ENCODE assay signal across 8 cellular contexts in the genomic region with DNA sequence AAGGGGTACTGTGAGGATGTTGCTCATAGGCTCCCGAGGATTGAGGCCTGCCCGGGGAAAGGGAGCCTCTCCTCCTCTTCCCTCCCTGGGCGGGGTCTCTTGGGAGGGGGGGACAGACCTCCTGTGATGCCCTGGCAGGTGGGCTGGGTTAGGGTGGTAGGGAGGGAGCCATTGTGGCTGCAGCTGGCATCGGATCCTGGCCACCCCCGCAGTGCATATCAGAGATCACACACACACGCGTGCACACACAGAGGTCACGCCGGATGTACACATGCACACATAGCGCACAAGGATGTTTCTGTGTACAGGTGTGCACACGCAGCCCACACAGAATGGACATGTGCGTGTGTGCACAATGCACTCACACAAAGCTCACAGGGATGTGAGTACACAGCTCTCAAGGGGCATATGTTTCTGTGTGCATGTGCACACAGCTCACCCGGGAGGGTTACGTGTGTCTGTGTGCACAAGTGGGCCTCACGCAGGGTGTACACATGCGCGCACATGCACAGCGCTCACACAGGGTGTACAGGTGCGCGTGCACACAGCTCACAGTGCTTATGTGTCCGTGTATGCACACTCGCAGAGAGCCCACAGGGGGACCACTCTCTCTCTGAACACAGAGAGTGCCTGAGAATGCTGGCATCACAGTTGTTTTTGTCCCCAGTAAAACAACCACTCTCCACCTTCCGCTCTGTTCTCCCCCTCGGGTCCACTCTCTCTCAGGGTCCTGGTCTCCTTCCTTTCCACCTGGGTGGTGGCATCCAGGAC. TPM values are rescaled to one million over a fixed set of nuclear protein-coding genes. Genes with fewer than 3 reads are reported as not detected.
DNase-seq lines count a peak whose midpoint lies in the region; ATAC-seq and TF ChIP-seq lines count a peak whose summit lies in the region.

No MANE protein-coding gene starts in this region.

- H3K4me1 ChIP-seq in KMS-11 (ENCODE audit: low read depth, poor library complexity, severe bottlenecking) (peaks cover 16% of the 10 kb centered on the region), ectodermal cell (ENCODE audit: control insufficient read depth, insufficient read depth, low read length) (peaks cover 10% of the 10 kb centered on the region), prostate gland (replicated peaks) (no peaks in the 10 kb centered on the region)

- H3K36me3 ChIP-seq in KMS-11 (ENCODE audit: insufficient read depth) = no peaks in the 10 kb centered on the region
- no peaks in the 10 kb centered on the region for H3K36me3 ChIP-seq in ectodermal cell (ENCODE audit: control insufficient read depth, insufficient read depth, low read length)
- no peaks in the 10 kb centered on the region for H3K36me3 ChIP-seq in prostate gland

- H3K79me2 ChIP-seq in KMS-11 (ENCODE audit: insufficient read depth, low read depth) = no peaks in the 10 kb centered on the region

- no peak overlapping the region for H3K27ac ChIP-seq in KMS-11
- H3K27ac ChIP-seq in ectodermal cell (ENCODE audit: insufficient read depth, low read depth, low read length, poor library complexity, severe bottlenecking) = no peak overlapping the region
- H3K27ac ChIP-seq in prostate gland = no peak overlapping the region

- H3K9ac ChIP-seq in KMS-11 = peak overlapping the region; percentile 38; the same call in 1 of the 2 replicates

- TF ChIP-seq POLR2A in prostate gland (IDR thresholded peaks at IDR 0.05) = no peak

- ATAC-seq in GM18511 (IDR thresholded peaks at IDR 0.05; ENCODE audit: unreplicated experiment) (peak; percentile 14), HG03342 (IDR thresholded peaks at IDR 0.05; ENCODE audit: unreplicated experiment) (no peak)

- no peak for TF ChIP-seq CTCF in KMS-11 (conservative IDR thresholded peaks at IDR 0.05; ENCODE audit: low read depth, low read length)
- peak in 1 of 4 experiments; percentile 27 for TF ChIP-seq CTCF in prostate gland (IDR thresholded peaks at IDR 0.05)
- TF ChIP-seq CTCF in GM13976 (IDR thresholded peaks at IDR 0.05; ENCODE audit: borderline replicate concordance, control extremely low read depth, extremely low read depth, insufficient read depth, missing control alignments) = no peak

- H2AFZ ChIP-seq in KMS-11 (ENCODE audit: low read depth) = peak overlapping the region; percentile 79

- H4K20me1 ChIP-seq in KMS-11 (ENCODE audit: insufficient read depth) = no peaks in the 10 kb centered on the region

- H3K4me3 ChIP-seq in KMS-11 (IDR thresholded peaks at IDR 0.05; ENCODE audit: insufficient read depth, low read depth, low read length) (no peak overlapping the region), ectodermal cell (ENCODE audit: insufficient read depth, low read depth, low read length) (peak overlapping the region; percentile 51), prostate gland (peak overlapping the region; percentile 38 to 42)

- 79 to 82% methylated on average over 23 to 24 of the region's 24 CpGs for WGBS in ectodermal cell, 2 experiments
- WGBS in prostate gland = 78% methylated on average over 24 of the region's 24 CpGs

- H3K27me3 ChIP-seq in KMS-11 (ENCODE audit: insufficient read depth, low read depth) = no peaks in the 10 kb centered on the region
- peaks cover 41% of the 10 kb centered on the region for H3K27me3 ChIP-seq in ectodermal cell (ENCODE audit: control insufficient read depth, insufficient read depth, low read length, poor library complexity, severe bottlenecking)
- H3K27me3 ChIP-seq in prostate gland (replicated peaks; ENCODE audit: insufficient read depth) = no peaks in the 10 kb centered on the region

- no peaks in the 10 kb centered on the region for H3K9me3 ChIP-seq in ectodermal cell (ENCODE audit: control insufficient read depth, low read length)
- no peaks in the 10 kb centered on the region for H3K9me3 ChIP-seq in prostate gland

- DNase-seq in prostate gland (ENCODE audit: low spot score) (no peak), NCI-H69 (lab: John Stamatoyannopoulos, UW) (no peak), NCI-H774 (lab: John Stamatoyannopoulos, UW) (no peak), GM13976 (ENCODE audit: low spot score) (no peak)

- intact Hi-C loops in prostate gland (cut with DNase I) = loop anchor here (5.0 kb wide), 1 partner anchor 170 kb away; no protein-coding TSS in a partner anchor

- in situ Hi-C loops in GM13976 (cut with MboI; ENCODE audit: low sequenced_read_pairs, unreplicated experiment) = loop anchor here (5.0 kb wide), 1 partner anchor 170 kb away; no protein-coding TSS in a partner anchor

- H3K4me2 ChIP-seq in KMS-11 = peak overlapping the region; percentile 8; the same call in 1 of the 2 replicates

RNA-seq across cellular contexts. Expression of gene GJD3, which starts 2.4 kb away (rescaled TPM):
- not detected for polyA plus RNA-seq in ectodermal cell (2013, experiment 1 of 4)
- polyA plus RNA-seq in ectodermal cell (2013, experiment 2 of 4) = 0.46 TPM
- 0.32 TPM for polyA plus RNA-seq in ectodermal cell (2013, experiment 3 of 4)
- not detected for polyA plus RNA-seq in ectodermal cell (2013, experiment 4 of 4)
- total RNA-seq in prostate gland = 1 to 10 TPM in 1 of 2 donors, under 1 TPM in 1; 0.82 to 5.3 TPM

RNA-seq across cellular contexts. Expression of gene RARA, which starts 53.1 kb away (rescaled TPM):
- polyA plus RNA-seq in ectodermal cell (2013, experiment 1 of 4) = 14.2 TPM
- 19.1 TPM for polyA plus RNA-seq in ectodermal cell (2013, experiment 2 of 4)
- polyA plus RNA-seq in ectodermal cell (2013, experiment 3 of 4) = 16.9 TPM
- polyA plus RNA-seq in ectodermal cell (2013, experiment 4 of 4) = 19.9 TPM
- total RNA-seq in prostate gland = 10 to 100 TPM; 24.4 to 70.6 TPM

RNA-seq across cellular contexts. Expression of gene TOP2A, which starts 55.6 kb away (rescaled TPM):
- 250 TPM for polyA plus RNA-seq in ectodermal cell (2013, experiment 1 of 4)
- polyA plus RNA-seq in ectodermal cell (2013, experiment 2 of 4) = 224 TPM
- polyA plus RNA-seq in ectodermal cell (2013, experiment 3 of 4) = 237 TPM
- 243 TPM for polyA plus RNA-seq in ectodermal cell (2013, experiment 4 of 4)
- 10 to 100 TPM in 1 of 2 donors, 1 to 10 TPM in 1; 3.1 to 15.9 TPM for total RNA-seq in prostate gland
